30 cellular contexts compared by ENCODE assay signal in genomic region chr5:111002036-111002435, GRCh38.
"Had no signal": no experiment of that assay in that cellular context is flagged by ENCODE, and none has a peak within 500 bp of the region (broad histone marks: within the 10 kb centered on the region; RNA-seq: fewer than 3 reads in every experiment).

No MANE protein-coding gene starts in this region.

- H3K36me3 Mint-ChIP-seq: naive B cell; natural killer cell treated with Interleukin-12 subunit alpha and Interleukin-12 subunit beta and Interleukin-15 and Interleukin-18, amount 100 ng/mL, for 72 hours; stimulated activated memory B cell treated with anti-CD40 and anti-IgM and Interleukin-4, amounts not matched to agents 10 μg/mL and 1 μg/mL and 100 μg/mL, for 72 hours had no signal

- H3K27me3 ChIP-seq: ovary, right lobe of liver, suprapubic skin, testis, tibial artery, transverse colon, upper lobe of left lung, uterus had no signal

- H3K36me3 ChIP-seq: ovary, right lobe of liver, suprapubic skin, tibial artery, transverse colon, upper lobe of left lung, uterus had no signal

- H3K9me3 ChIP-seq: ovary, psoas muscle, right lobe of liver, suprapubic skin, testis, tibial artery, transverse colon, upper lobe of left lung, uterus had no signal

- DNase-seq: naive B cell; naive thymus-derived CD8-positive, alpha-beta T cell; nephron progenitor cell; occipital lobe; ovary; posterior cingulate gyrus; psoas muscle; right cardiac atrium; right lobe of liver; stimulated activated CD4-positive, alpha-beta T cell treated with anti-CD3 and anti-CD28 coated beads, Interleukin-15, amount 100 ng/mL, for 24 hours; stimulated activated CD4-positive, alpha-beta T cell treated with anti-CD3 and anti-CD28 coated beads, Interleukin-2, amount 100 ng/mL, for 24 hours; stimulated activated CD4-positive, alpha-beta T cell treated with anti-CD3 and anti-CD28 coated beads, Interleukin-2, amount 100 ng/mL, for 48 hours; stimulated activated CD4-positive, alpha-beta T cell treated with anti-CD3 and anti-CD28 coated beads, Interleukin-4, amount 100 ng/mL, for 24 hours; stimulated activated naive CD4-positive, alpha-beta T cell; stimulated activated naive CD8-positive, alpha-beta T cell treated with anti-CD3 and anti-CD28 coated beads, Interleukin-15, amount 100 ng/mL, for 72 hours; stimulated activated naive CD8-positive, alpha-beta T cell treated with anti-CD3 and anti-CD28 coated beads, Interleukin-15, Interleukin-2, amounts not matched to agents 100 U/mL and 50 U/mL, for 24 hours; substantia nigra; testis; tibial artery; transverse colon; upper lobe of left lung; uterus had no signal

- H3K4me3 Mint-ChIP-seq: naive B cell; naive thymus-derived CD8-positive, alpha-beta T cell; natural killer cell treated with Interleukin-12 subunit alpha and Interleukin-12 subunit beta and Interleukin-15 and Interleukin-18, amount 100 ng/mL, for 72 hours; nephron progenitor cell; neural crest cell; stimulated activated memory B cell treated with anti-CD40 and anti-IgM and Interleukin-4, amounts not matched to agents 10 μg/mL and 1 μg/mL and 100 μg/mL, for 72 hours; stimulated activated naive CD8-positive, alpha-beta T cell treated with anti-CD3 and anti-CD28 coated beads, Interleukin-15, amount 100 ng/mL, for 72 hours had no signal

- H3K4me1 ChIP-seq: parathyroid adenoma, psoas muscle, right lobe of liver, suprapubic skin, testis, tibial artery, transverse colon, upper lobe of left lung, uterus had no signal

- H3K4me2 ChIP-seq: smooth muscle cell had no signal

- H3K4me3 ChIP-seq: ovary, psoas muscle, right lobe of liver, skin epidermis, smooth muscle cell, suprapubic skin, testis, tibial artery, transverse colon, upper lobe of left lung, uterus had no signal

- H2AFZ ChIP-seq: parathyroid adenoma had no signal

- H3K9ac ChIP-seq: parathyroid adenoma had no signal

- H3K27ac ChIP-seq: ovary, parathyroid adenoma, psoas muscle, right lobe of liver, skin epidermis, suprapubic skin, testis, tibial artery, transverse colon, upper lobe of left lung, uterus had no signal

- ATAC-seq: naive thymus-derived CD8-positive, alpha-beta T cell; natural killer cell treated with Interleukin-12 subunit alpha and Interleukin-12 subunit beta and Interleukin-15 and Interleukin-18, amount 100 ng/mL, for 72 hours; psoas muscle; right cardiac atrium; right lobe of liver; stimulated activated memory B cell treated with anti-CD40 and anti-IgM and Interleukin-4, amounts not matched to agents 10 μg/mL and 1 μg/mL and 100 μg/mL, for 72 hours; stimulated activated naive CD8-positive, alpha-beta T cell treated with anti-CD3 and anti-CD28 coated beads, Interleukin-15, amount 100 ng/mL, for 72 hours; stimulated activated naive CD8-positive, alpha-beta T cell treated with anti-CD3 and anti-CD28 coated beads, Interleukin-15, Interleukin-2, amounts not matched to agents 100 U/mL and 50 U/mL, for 24 hours had no signal

- H3K4me1 Mint-ChIP-seq: naive B cell; naive thymus-derived CD8-positive, alpha-beta T cell; nephron progenitor cell; neural crest cell; stimulated activated memory B cell treated with anti-CD40 and anti-IgM and Interleukin-4, amounts not matched to agents 10 μg/mL and 1 μg/mL and 100 μg/mL, for 72 hours; stimulated activated naive CD8-positive, alpha-beta T cell treated with anti-CD3 and anti-CD28 coated beads, Interleukin-15, amount 100 ng/mL, for 72 hours had no signal

- H3K79me2 ChIP-seq: parathyroid adenoma had no signal

- H3K27ac Mint-ChIP-seq: naive B cell; naive thymus-derived CD8-positive, alpha-beta T cell; natural killer cell treated with Interleukin-12 subunit alpha and Interleukin-12 subunit beta and Interleukin-15 and Interleukin-18, amount 100 ng/mL, for 72 hours; nephron progenitor cell; progenitor cell of endocrine pancreas; stimulated activated memory B cell treated with anti-CD40 and anti-IgM and Interleukin-4, amounts not matched to agents 10 μg/mL and 1 μg/mL and 100 μg/mL, for 72 hours; stimulated activated naive CD8-positive, alpha-beta T cell treated with anti-CD3 and anti-CD28 coated beads, Interleukin-15, amount 100 ng/mL, for 72 hours had no signal
